8 cellular contexts compared by ENCODE assay signal in genomic region chr7:116984917-116985316, GRCh38. TPM values are rescaled to one million over a fixed set of nuclear protein-coding genes. Genes with fewer than 3 reads are reported as not detected.
A peak's percentile ranks its signal among the peaks of the same experiment; 100 is the strongest.
DNase-seq lines count a peak whose midpoint lies in the region; ATAC-seq and TF ChIP-seq lines count a peak whose summit lies in the region.

No MANE protein-coding gene starts in this region.

- TF ChIP-seq CTCF in fibroblast of pulmonary artery (IDR thresholded peaks at IDR 0.05; ENCODE audit: low read length, missing control alignments) (peak; percentile 67), retinal pigment epithelial cell (conservative IDR thresholded peaks at IDR 0.05; ENCODE audit: low read depth, low read length) (peak; percentile 60)

- H3K4me3 ChIP-seq in fibroblast of pulmonary artery (replicated peaks; ENCODE audit: low read depth, low read length) (no peak overlapping the region), retinal pigment epithelial cell (ENCODE audit: low read length) (no peak overlapping the region)

- ATAC-seq in GM18909 (IDR thresholded peaks at IDR 0.05; ENCODE audit: poor library complexity, unreplicated experiment), result peak; percentile 66

- peak; percentile 59 for DNase-seq in CD1c-positive myeloid dendritic cell (ENCODE audit: extremely low spot score)
- DNase-seq in LHCN-M2 (ENCODE audit: low read depth), result peak; percentile 37
- DNase-seq in SHP77 treated with DMSO at 0.1 percent for 48 hours (lab: John Stamatoyannopoulos, UW), result peak; percentile 4
- peak; percentile 50 for DNase-seq in fibroblast of pulmonary artery (ENCODE audit: low read depth)
- no peak for DNase-seq in retinal pigment epithelial cell (ENCODE audit: low read depth)
- DNase-seq in activated CD8-positive, alpha-beta memory T cell treated with anti-CD3 and anti-CD28 coated beads for 24 hours, result no peak
- DNase-seq in stimulated activated CD4-positive, alpha-beta T cell treated with anti-CD3 and anti-CD28 coated beads, Interleukin-12 subunit alpha, Interleukin-12 subunit beta, amount 100 ng/mL, for 4 hours, result no peak

RNA-seq across cellular contexts. Expression of gene ST7, which starts 31.6 kb away (rescaled TPM):
- total RNA-seq in LHCN-M2 (2014; rRNA removed), result 20.8 and 23.0 TPM in 2 replicates
- 11.3 TPM for polyA plus RNA-seq in LHCN-M2 (2012)

Comparison
In these comparisons a context has a peak if more than half of its experiments do, and no peak if none do; other contexts are left out.
1. DNase-seq: peak in CD1c-positive myeloid dendritic cell (single experiment), LHCN-M2 (single experiment), SHP77 treated with DMSO at 0.1 percent for 48 hours (single experiment) and fibroblast of pulmonary artery (single experiment); none in retinal pigment epithelial cell (single experiment), activated CD8-positive, alpha-beta memory T cell treated with anti-CD3 and anti-CD28 coated beads for 24 hours (single experiment) and stimulated activated CD4-positive, alpha-beta T cell treated with anti-CD3 and anti-CD28 coated beads, Interleukin-12 subunit alpha, Interleukin-12 subunit beta, amount 100 ng/mL, for 4 hours (single experiment).